26 cellular contexts compared by ENCODE assay signal in genomic region chr17:36778458-36778857, GRCh38.
A peak's percentile ranks its signal among the peaks of the same experiment; 100 is the strongest.
DNase-seq lines count a peak whose midpoint lies in the region; ATAC-seq and TF ChIP-seq lines count a peak whose summit lies in the region.
"Had no signal": no experiment of that assay in that cellular context is flagged by ENCODE, and none has a peak within 500 bp of the region (broad histone marks: within the 10 kb centered on the region; RNA-seq: fewer than 3 reads in every experiment).

No MANE protein-coding gene starts in this region.

- DNase-seq in ACHN: peak; percentile 30
- peak; percentile 48 for DNase-seq in DMS79 treated with DMSO at 0.1 percent for 48 hours (lab: John Stamatoyannopoulos, UW)
- DNase-seq in NCI-H526 (lab: John Stamatoyannopoulos, UW): peak; percentile 81 to 91
- DNase-seq in kidney epithelial cell (ENCODE audit: low read depth): peak; percentile 86
- DNase-seq in H7: no peak
- DNase-seq in type B pancreatic cell (ENCODE audit: extremely low spot score, unreplicated experiment): no peak
- no peak for DNase-seq in GM20000 (ENCODE audit: low spot score)
- DNase-seq: activated B cell treated with CpG ODN at 0.5 μM for 24 hours; activated CD4-positive, alpha-beta T cell treated with anti-CD3 and anti-CD28 coated beads, Interleukin-2, amount 50 U/mL, for 48 hours; activated naive CD4-positive, alpha-beta T cell treated with anti-CD3 and anti-CD28 coated beads, Interleukin-2, amount 10 ng/mL, durations not matched to agents 7 days and 5 days; amniotic stem cell; brain microvascular endothelial cell; Caco-2; islet precursor cell; mucosa of descending colon; NCI-H1048; NCI-H187; NCI-H446; right cardiac atrium; stimulated activated CD4-positive, alpha-beta T cell treated with anti-CD3 and anti-CD28 coated beads, Interleukin-2, amount 100 ng/mL, for 48 hours; T-cell had no signal

- peaks cover 12% of the 10 kb centered on the region for H3K4me1 Mint-ChIP-seq in type B pancreatic cell (ENCODE audit: unreplicated experiment)
- H3K4me1 Mint-ChIP-seq: activated B cell treated with CpG ODN at 0.5 μM for 24 hours; activated naive CD4-positive, alpha-beta T cell treated with anti-CD3 and anti-CD28 coated beads, Interleukin-2, amount 10 ng/mL, durations not matched to agents 7 days and 5 days; T-cell had no signal

- H3K36me3 ChIP-seq in kidney epithelial cell (ENCODE audit: control insufficient read depth, insufficient read depth, low read length): no peaks in the 10 kb centered on the region
- H3K36me3 ChIP-seq in H7 (replicated peaks; ENCODE audit: control insufficient read depth, insufficient read depth, low read length): no peaks in the 10 kb centered on the region
- H3K36me3 ChIP-seq: BLaER1 treated with 17β-estradiol and CSF1 and Interleukin-3, amounts not matched to agents 10 nM and 100 nM; brain microvascular endothelial cell had no signal

- H3K4me3 ChIP-seq in kidney epithelial cell (ENCODE audit: low read depth, low read length) (no peak overlapping the region), H7 (ENCODE audit: insufficient read depth, low read depth, low read length) (no peak overlapping the region)
- H3K4me3 ChIP-seq: BLaER1 treated with 17β-estradiol and CSF1 and Interleukin-3, amounts not matched to agents 10 nM and 100 nM; lung; mucosa of descending colon had no signal

- TF ChIP-seq CTCF in kidney epithelial cell (IDR thresholded peaks at IDR 0.05; ENCODE audit: insufficient read depth, low read length, poor library complexity, severe bottlenecking) (no peak), type B pancreatic cell (conservative IDR thresholded peaks at IDR 0.05) (no peak), GM20000 (IDR thresholded peaks at IDR 0.05; ENCODE audit: extremely low read depth, missing control alignments) (no peak)

- H3K4me3 Mint-ChIP-seq in type B pancreatic cell: no peak overlapping the region
- H3K4me3 Mint-ChIP-seq: activated B cell treated with CpG ODN at 0.5 μM for 24 hours; activated naive CD4-positive, alpha-beta T cell treated with anti-CD3 and anti-CD28 coated beads, Interleukin-2, amount 10 ng/mL, durations not matched to agents 7 days and 5 days; activated T-helper 1 cell treated with anti-CD3 and anti-CD28 coated beads, Interleukin-12 subunit alpha, Interleukin-12 subunit beta, Interleukin-2, Interleukin-4 antibody, amounts not matched to agents 30 ng/mL and 10 ng/mL and 1 ng/mL, durations not matched to agents 14 hours and 24 hours and 36 hours; nephron; T-cell had no signal

- H3K27me3 Mint-ChIP-seq in type B pancreatic cell: peaks cover 52% of the 10 kb centered on the region

- no peak overlapping the region for H3K27ac Mint-ChIP-seq in type B pancreatic cell
- H3K27ac Mint-ChIP-seq: activated B cell treated with CpG ODN at 0.5 μM for 24 hours; activated naive CD4-positive, alpha-beta T cell treated with anti-CD3 and anti-CD28 coated beads, Interleukin-2, amount 10 ng/mL, durations not matched to agents 7 days and 5 days; activated T-helper 1 cell treated with anti-CD3 and anti-CD28 coated beads, Interleukin-12 subunit alpha, Interleukin-12 subunit beta, Interleukin-2, Interleukin-4 antibody, amounts not matched to agents 30 ng/mL and 10 ng/mL and 1 ng/mL, durations not matched to agents 14 hours and 24 hours and 36 hours; T-cell had no signal

- in situ Hi-C loops in ACHN (cut with HindIII; ENCODE audit: low pct_ligation_motif_present, low pct_unique_long_range_greater_than_20kb, low sequenced_read_pairs): no loop called here

- no peaks in the 10 kb centered on the region for H3K36me3 Mint-ChIP-seq in type B pancreatic cell
- H3K36me3 Mint-ChIP-seq: activated naive CD4-positive, alpha-beta T cell treated with anti-CD3 and anti-CD28 coated beads, Interleukin-2, amount 10 ng/mL, durations not matched to agents 7 days and 5 days; T-cell had no signal

- no peak for ATAC-seq in GM19467 (IDR thresholded peaks at IDR 0.05; ENCODE audit: unreplicated experiment)
- ATAC-seq: mucosa of descending colon, right cardiac atrium, T-cell had no signal

- peaks cover 14% of the 10 kb centered on the region for H3K27me3 ChIP-seq in kidney epithelial cell (ENCODE audit: control insufficient read depth, insufficient read depth, low read length)
- H3K27me3 ChIP-seq in H7 (ENCODE audit: control insufficient read depth, insufficient read depth, low read length): no peaks in the 10 kb centered on the region
- H3K27me3 ChIP-seq: BLaER1 treated with 17β-estradiol and CSF1 and Interleukin-3, amounts not matched to agents 10 nM and 100 nM had no signal

- no peaks in the 10 kb centered on the region for H3K9me3 Mint-ChIP-seq in type B pancreatic cell
- H3K9me3 Mint-ChIP-seq: activated B cell treated with CpG ODN at 0.5 μM for 24 hours; activated naive CD4-positive, alpha-beta T cell treated with anti-CD3 and anti-CD28 coated beads, Interleukin-2, amount 10 ng/mL, durations not matched to agents 7 days and 5 days; activated T-helper 1 cell treated with anti-CD3 and anti-CD28 coated beads, Interleukin-12 subunit alpha, Interleukin-12 subunit beta, Interleukin-2, Interleukin-4 antibody, amounts not matched to agents 30 ng/mL and 10 ng/mL and 1 ng/mL, durations not matched to agents 14 hours and 24 hours and 36 hours; nephron; T-cell had no signal

Comparison
In these comparisons a context has a peak if more than half of its experiments do, and no peak if none do; other contexts are left out.
1. DNase-seq: peak in ACHN (single experiment), DMS79 treated with DMSO at 0.1 percent for 48 hours (single experiment), NCI-H526 (2 of 2) and kidney epithelial cell (single experiment); none in H7 (single experiment), type B pancreatic cell (single experiment) and GM20000 (single experiment).